ENCODE assay signal across 8 cellular contexts in the genomic region with DNA sequence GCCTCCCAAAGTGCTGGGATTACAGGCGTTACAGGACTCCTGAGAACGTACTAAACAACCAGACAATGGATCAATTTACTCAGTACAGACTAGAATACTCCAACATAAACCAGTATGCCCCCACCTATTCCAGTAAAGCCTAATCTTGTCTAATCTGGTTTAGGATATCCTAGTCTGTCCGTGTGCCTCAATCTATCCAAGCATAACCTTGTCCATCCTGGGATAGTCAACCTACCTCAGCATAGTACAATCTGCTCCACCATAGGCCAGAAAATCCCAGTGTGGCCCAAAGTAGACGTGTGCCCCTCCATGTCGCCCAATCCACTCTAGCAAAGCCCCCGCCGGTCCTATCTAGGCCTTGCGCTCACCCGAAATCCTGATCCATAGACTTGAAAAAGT. TPM values are rescaled to one million over a fixed set of nuclear protein-coding genes. Genes with fewer than 3 reads are reported as not detected.
DNase-seq lines count a peak whose midpoint lies in the region; ATAC-seq and TF ChIP-seq lines count a peak whose summit lies in the region.

No MANE protein-coding gene starts in this region.

- TF ChIP-seq EP300 in esophagus muscularis mucosa (IDR thresholded peaks at IDR 0.05) (no peak), ovary (IDR thresholded peaks at IDR 0.05) (no peak)

- H3K36me3 ChIP-seq in Panc1 (ENCODE audit: control insufficient read depth, insufficient read depth, low read length) (peaks cover 5% of the 10 kb centered on the region), esophagus muscularis mucosa (peaks cover 19 to 43% (median 39%) of the 10 kb centered on the region in 4 donors), ovary (no peaks in the 10 kb centered on the region)

- POLR2A ChIA-PET in Panc1 (lab: Charles Lee): no interaction called here

- CTCF ChIA-PET in Panc1 (lab: Charles Lee): no interaction called here

- DNase-seq in Panc1 (ENCODE audit: low read depth, low spot score) (no peak), esophagus muscularis mucosa (ENCODE audit: extremely low spot score) (no peak), ovary (no peak), HK-2 (ENCODE audit: unreplicated experiment) (no peak), KBM-7 (no peak), GF-D8 (lab: John Stamatoyannopoulos, UW) (no peak), amniotic stem cell (lab: John Stamatoyannopoulos, UW) (no peak)

- 0% methylated on average over 7 of the region's 9 CpGs for WGBS in esophagus muscularis mucosa
- 0 to 1% (median 1%) methylated on average over 9 of the region's 9 CpGs for WGBS in ovary, 3 donors

- no peaks in the 10 kb centered on the region for H3K27me3 ChIP-seq in Panc1 (ENCODE audit: control insufficient read depth, insufficient read depth, low read length)
- no peaks in the 10 kb centered on the region for H3K27me3 ChIP-seq in esophagus muscularis mucosa
- H3K27me3 ChIP-seq in ovary: no peaks in the 10 kb centered on the region

- ATAC-seq in GM18517 (IDR thresholded peaks at IDR 0.05; ENCODE audit: unreplicated experiment): peak; percentile 2
- ATAC-seq in Panc1: peak; percentile 8

- TF ChIP-seq CTCF in Panc1 (IDR thresholded peaks at IDR 0.05) (no peak), esophagus muscularis mucosa (IDR thresholded peaks at IDR 0.05) (no peak), ovary (IDR thresholded peaks at IDR 0.05) (no peak)

- H3K4me1 ChIP-seq in Panc1 (ENCODE audit: control insufficient read depth, insufficient read depth, low read length) (peaks cover 38% of the 10 kb centered on the region), esophagus muscularis mucosa (peaks cover 24 to 77% (median 64%) of the 10 kb centered on the region in 4 donors), ovary (ENCODE audit: insufficient read depth) (peaks cover 10% of the 10 kb centered on the region)

- no TSS peak for BruUV-seq in Panc1 (replicated peaks; lab: Mats Ljungman, UMichigan)

- H3K27ac ChIP-seq in Panc1 (ENCODE audit: low read length) (peak overlapping the region; percentile 99), esophagus muscularis mucosa (replicated peaks in 1 of 4) (peak overlapping the region; percentile 86 to 97 (median 94)), ovary (peak overlapping the region; percentile 75 to 82)

- H3K4me3 ChIP-seq in Panc1 (ENCODE audit: low read depth in 2 of 2, low read length in 2 of 2) (peak overlapping the region; percentile 87 to 92), esophagus muscularis mucosa (peak overlapping the region; percentile 74 to 97 (median 96)), ovary (peak overlapping the region; percentile 85)

- no peaks in the 10 kb centered on the region for H3K9me3 ChIP-seq in Panc1 (ENCODE audit: control insufficient read depth, insufficient read depth, low read depth, low read length)
- no peaks in the 10 kb centered on the region for H3K9me3 ChIP-seq in esophagus muscularis mucosa
- no peaks in the 10 kb centered on the region for H3K9me3 ChIP-seq in ovary

- TF ChIP-seq POLR2A in esophagus muscularis mucosa (IDR thresholded peaks at IDR 0.05; ENCODE audit: low read depth) (no peak), ovary (IDR thresholded peaks at IDR 0.05) (no peak)

- intact Hi-C loops in Panc1 (cut with micrococcal nuclease; ENCODE audit: unreplicated experiment) (no loop called here), esophagus muscularis mucosa (cut with DNase I) (no loop called here), ovary (cut with DNase I) (no loop called here)

- in situ Hi-C loops in Panc1 (cut with HindIII; ENCODE audit: low pct_unique_long_range_greater_than_20kb, low sequenced_read_pairs): no loop called here
- in situ Hi-C loops in KBM-7 (cut with MboI; ENCODE audit: low pct_unique_long_range_greater_than_20kb, low sequenced_read_pairs): no loop called here

RNA-seq across cellular contexts. Expression of a gene that starts 0.6 kb away (rescaled TPM):
- total RNA-seq in Panc1 (2021; ENCODE audit: unreplicated experiment) (84.2 TPM), esophagus muscularis mucosa (10 to 100 TPM; 34.5 to 55.5 (median 43.7) TPM), ovary (10 to 100 TPM; 36.9 to 80.6 (median 61.3) TPM)
- polyA plus RNA-seq in Panc1 (2012; ENCODE audit: insufficient read length): 108 TPM
- 10 to 100 TPM in 1 of 2 donors, 1 to 10 TPM in 1; 8.2 to 49.0 TPM for polyA plus RNA-seq in ovary

RNA-seq across cellular contexts. Expression of a gene that starts 5.6 kb away (rescaled TPM):
- total RNA-seq in Panc1 (2021; ENCODE audit: unreplicated experiment) (69.3 TPM), esophagus muscularis mucosa (10 to 100 TPM; 21.6 to 38.1 (median 24.8) TPM), ovary (10 to 100 TPM; 19.4 to 57.7 (median 41.0) TPM)
- 68.6 TPM for polyA plus RNA-seq in Panc1 (2012; ENCODE audit: insufficient read length)
- polyA plus RNA-seq in ovary: 10 to 100 TPM; 23.3 to 42.5 TPM

RNA-seq across cellular contexts. Expression of a gene that starts 8.5 kb away (rescaled TPM):
- total RNA-seq in Panc1 (2021; ENCODE audit: unreplicated experiment): 289 TPM
- polyA plus RNA-seq in Panc1 (2012; ENCODE audit: insufficient read length): 175 TPM
- total RNA-seq in esophagus muscularis mucosa: 100 to 1,000 TPM; 360 to 524 (median 408) TPM
- total RNA-seq in ovary: 1,000 to 10,000 TPM in 1 of 7 donors, 100 to 1,000 TPM in 6; 526 to 1,303 (median 619) TPM
- 1,000 to 10,000 TPM in 1 of 2 donors, 100 to 1,000 TPM in 1; 763 to 1,518 TPM for polyA plus RNA-seq in ovary

RNA-seq across cellular contexts. Expression of a gene that starts 14.0 kb away (rescaled TPM):
- 305 TPM for total RNA-seq in Panc1 (2021; ENCODE audit: unreplicated experiment)
- polyA plus RNA-seq in Panc1 (2012; ENCODE audit: insufficient read length): 289 TPM
- 100 to 1,000 TPM; 250 to 662 (median 544) TPM for total RNA-seq in esophagus muscularis mucosa
- total RNA-seq in ovary: 100 to 1,000 TPM; 303 to 638 (median 374) TPM
- polyA plus RNA-seq in ovary: 100 to 1,000 TPM; 277 to 381 TPM

RNA-seq across cellular contexts. Expression of a gene that starts 14.1 kb away (rescaled TPM):
- total RNA-seq in Panc1 (2021; ENCODE audit: unreplicated experiment) (32.4 TPM), esophagus muscularis mucosa (10 to 100 TPM; 12.3 to 21.4 (median 16.5) TPM), ovary (10 to 100 TPM; 11.0 to 67.7 (median 34.5) TPM)
- 44.9 TPM for polyA plus RNA-seq in Panc1 (2012; ENCODE audit: insufficient read length)
- polyA plus RNA-seq in ovary: 10 to 100 TPM; 25.1 to 27.8 TPM
